In genomic region chr1:19720174-19720573, GRCh38 we compare ENCODE assay signal across 26 cellular contexts. TPM values are rescaled to one million over a fixed set of nuclear protein-coding genes. Genes with fewer than 3 reads are reported as not detected.
"Had no signal": no experiment of that assay in that cellular context is flagged by ENCODE, and none has a peak within 500 bp of the region (broad histone marks: within the 10 kb centered on the region; RNA-seq: fewer than 3 reads in every experiment).

No MANE protein-coding gene starts in this region.

- H3K27ac Mint-ChIP-seq: IgD-negative memory B cell had no signal

- H3K4me3 Mint-ChIP-seq: IgD-negative memory B cell, T-cell had no signal

- DNase-seq: KBM-7, MV-4-11, NCI-H1048, NCI-H1105 treated with DMSO at 0.1 percent for 48 hours, NCI-H1417 treated with DMSO at 0.1 percent for 48 hours, NCI-H146, NCI-H1694 treated with DMSO at 0.1 percent for 48 hours, NCI-H1930, NCI-H2081, NCI-H2107, NCI-H2227 treated with DMSO at 0.1 percent for 48 hours, NCI-H510A, NCI-H524 treated with DMSO at 0.1 percent for 48 hours, NCI-H69, NCI-H774, Right ventricle myocardium superior, RPMI8226, SIG-M5, SK-N-SH, SW 1271, T-cell had no signal

- H3K9ac ChIP-seq: SK-N-SH had no signal

- FAIRE-seq: RCC 7860 had no signal

- H3K4me2 ChIP-seq: SK-N-SH had no signal

- H3K9me3 Mint-ChIP-seq: IgD-negative memory B cell, T-cell had no signal

- ATAC-seq: T-cell had no signal

- H3K9me2 ChIP-seq: SK-N-SH had no signal

- H3K9me3 ChIP-seq: SK-N-SH had no signal

- H3K27me3 Mint-ChIP-seq: IgD-negative memory B cell, T-cell had no signal

RNA-seq across cellular contexts. Expression of gene HTR6, which starts 55.5 kb away (rescaled TPM):
- total RNA-seq: HT1080, LHCN-M2, MCF 10A, Right ventricle myocardium superior had no signal
- polyA plus RNA-seq: IgD-negative memory B cell had no signal
